Comparison of ENCODE assay signal across 1 cellular context in the genomic region with DNA sequence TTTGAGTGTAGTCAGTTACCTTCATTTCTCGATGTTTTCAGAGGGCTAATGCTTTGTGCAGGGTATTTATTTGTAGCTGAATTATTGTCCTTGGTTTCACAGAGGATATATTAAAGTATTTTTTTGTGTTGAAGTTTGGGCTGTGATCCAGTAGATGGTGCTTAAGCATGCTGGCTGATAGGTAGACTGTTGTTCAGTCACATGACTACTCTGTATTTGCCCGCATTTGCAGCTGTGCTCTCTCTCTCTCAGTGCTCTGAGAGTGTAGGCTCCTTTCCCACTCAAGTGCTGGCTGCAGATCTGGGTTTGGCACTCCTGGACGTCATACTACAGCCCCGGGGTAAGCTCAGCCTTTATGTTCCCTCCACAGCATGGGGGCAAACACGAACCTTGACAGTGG.
A peak's percentile ranks its signal among the peaks of the same experiment; 100 is the strongest.
TF ChIP-seq lines count a peak whose summit lies in the region.

No MANE protein-coding gene starts in this region.

TF ChIP-seq in K562, 482 proteins besides CTCF, POLR2A, EP300 and RAD21 (continued from another document):
- TF ChIP-seq TOE1 (IDR thresholded peaks at IDR 0.05; ENCODE audit: borderline replicate concordance) (peak; percentile 77; the same call in 1 of the 2 replicates), TOE1 (CRISPR knock-in tag; IDR thresholded peaks at IDR 0.05; ENCODE audit: borderline replicate concordance, low read depth) (no peak), PHF8 (IDR thresholded peaks at IDR 0.05; ENCODE audit: borderline replicate concordance, low read length) (no peak), TFE3 (CRISPR knock-in tag; IDR thresholded peaks at IDR 0.05) (peak; percentile 87)
